ENCODE assay signal across 9 cellular contexts in the genomic region with DNA sequence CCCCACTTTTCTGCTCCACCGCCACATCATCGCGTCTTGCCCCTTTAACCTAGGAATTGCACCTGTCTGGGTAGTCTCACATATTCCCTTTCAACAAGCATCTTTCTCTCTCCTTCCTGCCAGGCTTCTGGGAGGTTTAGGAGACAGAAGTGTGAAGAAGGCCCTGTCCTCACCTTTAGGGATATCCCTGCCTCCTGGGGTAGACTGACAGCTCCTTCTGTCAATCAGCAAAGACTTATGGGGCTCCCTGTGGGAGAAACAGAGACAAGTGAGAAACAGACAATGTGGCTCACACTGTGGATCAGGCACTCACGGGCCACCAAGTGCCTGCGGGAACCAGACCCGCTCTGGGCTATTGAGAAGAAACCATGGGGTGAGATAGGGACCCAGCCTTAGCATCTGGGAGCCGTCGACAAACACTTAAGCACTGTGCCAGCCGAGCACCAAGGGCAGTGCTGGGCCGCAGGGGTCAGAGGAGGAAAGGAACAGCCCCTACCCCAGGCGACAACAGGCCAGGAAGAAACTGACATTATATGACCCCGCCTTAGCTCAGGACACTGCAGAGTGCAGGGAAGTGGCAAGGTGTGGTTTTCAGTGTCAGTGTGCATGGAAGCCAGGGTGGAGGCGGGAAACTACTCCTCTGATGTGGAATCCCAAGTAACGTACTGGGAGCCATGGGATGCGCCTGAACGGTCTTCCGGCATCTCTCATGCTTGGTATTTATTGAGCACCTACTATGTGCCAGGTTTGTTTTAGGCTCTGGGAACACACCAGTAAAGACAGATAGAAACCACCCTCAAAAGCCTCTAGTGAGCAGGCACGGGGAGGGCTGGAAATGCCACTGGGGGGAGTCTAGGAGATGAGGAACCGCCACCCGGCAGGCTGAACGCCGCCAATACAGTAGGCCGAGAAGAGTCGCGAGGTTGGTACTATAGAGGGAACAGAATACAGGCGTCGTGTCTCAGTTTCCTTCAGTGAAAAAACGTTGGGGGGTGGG. TPM values are rescaled to one million over a fixed set of nuclear protein-coding genes. Genes with fewer than 3 reads are reported as not detected.
DNase-seq lines count a peak whose midpoint lies in the region; ATAC-seq and TF ChIP-seq lines count a peak whose summit lies in the region.
"Had no signal": no experiment of that assay in that cellular context is flagged by ENCODE, and none has a peak within 500 bp of the region (broad histone marks: within the 10 kb centered on the region; RNA-seq: fewer than 3 reads in every experiment).

No MANE protein-coding gene starts in this region.

- H3K4me1 ChIP-seq in heart left ventricle, result peaks cover 3 to 72% (median 31%) of the 10 kb centered on the region in 12 donors
- peaks cover 9 to 34% of the 10 kb centered on the region in 2 donors for H3K4me1 ChIP-seq in muscle layer of duodenum (ENCODE audit: control insufficient read depth in 1 of 2, insufficient read depth in 2 of 2, low read length in 2 of 2)
- peaks cover 3% of the 10 kb centered on the region for H3K4me1 ChIP-seq in urinary bladder (ENCODE audit: insufficient read depth)

- no peak for TF ChIP-seq CTCF in heart left ventricle (IDR thresholded peaks at IDR 0.05)
- no peak for TF ChIP-seq CTCF in omental fat pad (IDR thresholded peaks at IDR 0.05)

- 41 to 53% (median 47%) methylated on average over 27 to 28 of the region's 28 CpGs for WGBS in heart left ventricle, 4 donors
- 51% methylated on average over 28 of the region's 28 CpGs for WGBS in urinary bladder

- H3K36me3 Mint-ChIP-seq in activated naive CD8-positive, alpha-beta T cell treated with anti-CD3 and anti-CD28 coated beads, Interleukin-2, amount 50 U/mL, for 24 hours (ENCODE audit: low read depth), result no peaks in the 10 kb centered on the region

- no peaks in the 10 kb centered on the region for H3K9me3 Mint-ChIP-seq in activated naive CD8-positive, alpha-beta T cell treated with anti-CD3 and anti-CD28 coated beads, Interleukin-2, amount 50 U/mL, for 24 hours

- TF ChIP-seq POLR2A in heart left ventricle (IDR thresholded peaks at IDR 0.05), result no peak

- intact Hi-C loops in heart left ventricle (cut with DNase I) (no loop called here), left ventricle myocardium superior (cut with micrococcal nuclease) (no loop called here)

- H3K27ac ChIP-seq in heart left ventricle, result peak overlapping the region in 3 of 12 donors; percentile 86 to 93 (median 88)
- no peak overlapping the region for H3K27ac ChIP-seq in muscle layer of duodenum (ENCODE audit: low read length)
- H3K27ac ChIP-seq in urinary bladder (ENCODE audit: low read depth), result no peak overlapping the region
- H3K27ac ChIP-seq: RWPE1 had no signal

- DNase-seq in heart left ventricle, result no peak
- DNase-seq in left ventricle myocardium superior, result no peak
- no peak for DNase-seq in activated naive CD8-positive, alpha-beta T cell treated with anti-CD3 and anti-CD28 coated beads, Interleukin-2, amount 50 U/mL, for 24 hours
- no peak for DNase-seq in omental fat pad (ENCODE audit: low spot score)
- DNase-seq in cerebellum (ENCODE audit: low spot score), result no peak
- no peak for DNase-seq in NOMO-1 treated with DMSO at 0.1 percent for 48 hours (lab: John Stamatoyannopoulos, UW; ENCODE audit: unreplicated experiment)

- peaks cover 38% of the 10 kb centered on the region for H3K27me3 Mint-ChIP-seq in activated naive CD8-positive, alpha-beta T cell treated with anti-CD3 and anti-CD28 coated beads, Interleukin-2, amount 50 U/mL, for 24 hours

- no peak for ATAC-seq in heart left ventricle
- ATAC-seq in left ventricle myocardium superior, result no peak
- no peak for ATAC-seq in activated naive CD8-positive, alpha-beta T cell treated with anti-CD3 and anti-CD28 coated beads, Interleukin-2, amount 50 U/mL, for 24 hours
- ATAC-seq in omental fat pad (ENCODE audit: low FRiP score), result no peak

- peak overlapping the region; percentile 53 for H3K4me3 Mint-ChIP-seq in activated naive CD8-positive, alpha-beta T cell treated with anti-CD3 and anti-CD28 coated beads, Interleukin-2, amount 50 U/mL, for 24 hours

- H3K4me3 ChIP-seq in heart left ventricle, result peak overlapping the region in 10 of 12 donors; percentile 56 to 84 (median 80)
- peak overlapping the region; percentile 34 to 83 for H3K4me3 ChIP-seq in muscle layer of duodenum (ENCODE audit: low read depth in 1 of 2, low read length in 2 of 2)
- peak overlapping the region; percentile 62 for H3K4me3 ChIP-seq in urinary bladder (ENCODE audit: low read depth, low read length)

- H3K9me3 ChIP-seq in heart left ventricle, result no peaks in the 10 kb centered on the region
- H3K9me3 ChIP-seq in muscle layer of duodenum (ENCODE audit: control insufficient read depth in 1 of 2, low read length in 2 of 2), result no peaks in the 10 kb centered on the region

- no peak overlapping the region for H3K27ac Mint-ChIP-seq in activated naive CD8-positive, alpha-beta T cell treated with anti-CD3 and anti-CD28 coated beads, Interleukin-2, amount 50 U/mL, for 24 hours

- H3K4me1 Mint-ChIP-seq in activated naive CD8-positive, alpha-beta T cell treated with anti-CD3 and anti-CD28 coated beads, Interleukin-2, amount 50 U/mL, for 24 hours, result peaks cover 34% of the 10 kb centered on the region

- H3K27me3 ChIP-seq in heart left ventricle, result peaks cover 0 to 59% (median 14%) of the 10 kb centered on the region in 9 donors
- peaks cover 13% of the 10 kb centered on the region for H3K27me3 ChIP-seq in muscle layer of duodenum (ENCODE audit: low read depth, low read length)

- H3K36me3 ChIP-seq in heart left ventricle (peaks cover 0 to 12% (median 0%) of the 10 kb centered on the region in 9 donors), muscle layer of duodenum (ENCODE audit: control insufficient read depth in 1 of 2, insufficient read depth in 2 of 2, low read length in 2 of 2) (no peaks in the 10 kb centered on the region), urinary bladder (ENCODE audit: insufficient read depth) (no peaks in the 10 kb centered on the region)

RNA-seq across cellular contexts. Expression of gene EFCC1, which starts 1.8 kb away (rescaled TPM):
- total RNA-seq in heart left ventricle (1 to 10 TPM in 8 of 9 donors, under 1 TPM in 1; 0.60 to 2.5 (median 1.7) TPM), left ventricle myocardium superior (3.0 TPM), urinary bladder (5.7 TPM), omental fat pad (1 to 10 TPM in 3 of 4 donors, under 1 TPM in 1; 0.72 to 6.3 (median 1.2) TPM), cerebellum (1.6 TPM)
- polyA plus RNA-seq in heart left ventricle (1 to 10 TPM in 1 of 2 donors, under 1 TPM in 1; 0.91 to 1.1 TPM), urinary bladder (4.3 TPM)

RNA-seq across cellular contexts. Expression of gene CFAP92, which starts 9.0 kb away (rescaled TPM):
- 1 to 10 TPM in 1 of 9 donors, under 1 TPM in 5, not detected in 3; 0.12 to 1.8 (median 0.47) TPM for total RNA-seq in heart left ventricle
- under 1 TPM; 0.17 to 0.23 TPM for polyA plus RNA-seq in heart left ventricle
- total RNA-seq in left ventricle myocardium superior, result 0.27 TPM
- total RNA-seq in urinary bladder, result 1.9 TPM
- 0.62 TPM for polyA plus RNA-seq in urinary bladder
- total RNA-seq in omental fat pad, result 1 to 10 TPM in 2 of 4 donors, not detected in 2; 1.1 to 2.2 TPM
- total RNA-seq in cerebellum, result 2.5 TPM

RNA-seq across cellular contexts. Expression of gene GP9, which starts 57.7 kb away (rescaled TPM):
- total RNA-seq in heart left ventricle, result not detected
- polyA plus RNA-seq in heart left ventricle, result not detected
- not detected for total RNA-seq in left ventricle myocardium superior
- total RNA-seq in urinary bladder, result not detected
- polyA plus RNA-seq in urinary bladder, result not detected
- not detected for total RNA-seq in omental fat pad
- not detected for total RNA-seq in cerebellum
